In genomic region chr19:57773488-57773887, GRCh38 we compare ENCODE assay signal across 21 cellular contexts. TPM values are rescaled to one million over a fixed set of nuclear protein-coding genes. Genes with fewer than 3 reads are reported as not detected.
A peak's percentile ranks its signal among the peaks of the same experiment; 100 is the strongest.
DNase-seq lines count a peak whose midpoint lies in the region; ATAC-seq and TF ChIP-seq lines count a peak whose summit lies in the region.
"Had no signal": no experiment of that assay in that cellular context is flagged by ENCODE, and none has a peak within 500 bp of the region (broad histone marks: within the 10 kb centered on the region; RNA-seq: fewer than 3 reads in every experiment).

No MANE protein-coding gene starts in this region.

- CTCF ChIA-PET in activated CD8-positive, alpha-beta T cell treated with anti-CD3 and anti-CD28 coated beads, Interleukin-2, amount 10 ng/mL, durations not matched to agents 7 days and 5 days (lab: Charles Lee), result no interaction called here

- no peaks in the 10 kb centered on the region for H3K27me3 Mint-ChIP-seq in natural killer cell treated with Interleukin-12 subunit alpha and Interleukin-12 subunit beta and Interleukin-15 and Interleukin-18, amount 100 ng/mL, for 72 hours
- no peaks in the 10 kb centered on the region for H3K27me3 Mint-ChIP-seq in natural killer cell (ENCODE audit: low read depth in 2 of 2)
- no peaks in the 10 kb centered on the region for H3K27me3 Mint-ChIP-seq in activated CD8-positive, alpha-beta T cell treated with anti-CD3 and anti-CD28 coated beads, Interleukin-2, amount 10 ng/mL, durations not matched to agents 7 days and 5 days (ENCODE audit: low read depth)
- H3K27me3 Mint-ChIP-seq in type B pancreatic cell, result no peaks in the 10 kb centered on the region

- H3K27ac Mint-ChIP-seq in natural killer cell treated with Interleukin-12 subunit alpha and Interleukin-12 subunit beta and Interleukin-15 and Interleukin-18, amount 100 ng/mL, for 72 hours, result peak overlapping the region in 1 of 2 donors; percentile 7
- H3K27ac Mint-ChIP-seq in natural killer cell (no peak overlapping the region), type B pancreatic cell (peak overlapping the region; percentile 86)
- H3K27ac Mint-ChIP-seq in activated CD8-positive, alpha-beta T cell treated with anti-CD3 and anti-CD28 coated beads, Interleukin-2, amount 10 ng/mL, durations not matched to agents 7 days and 5 days, result peak overlapping the region; percentile 7

- intact Hi-C loops in natural killer cell (cut with micrococcal nuclease), result no loop called here

- DNase-seq in natural killer cell treated with Interleukin-12 subunit alpha and Interleukin-12 subunit beta and Interleukin-15 and Interleukin-18, amount 100 ng/mL, for 72 hours (ENCODE audit: low spot score), result no peak
- DNase-seq in natural killer cell (no peak), myocyte (ENCODE audit: low read depth) (peak; percentile 47), type B pancreatic cell (ENCODE audit: extremely low spot score, unreplicated experiment) (no peak), NCI-H146 (lab: John Stamatoyannopoulos, UW) (no peak)
- DNase-seq in activated CD8-positive, alpha-beta T cell treated with anti-CD3 and anti-CD28 coated beads, Interleukin-2, amount 10 ng/mL, durations not matched to agents 7 days and 5 days, result no peak
- no peak for DNase-seq in stimulated activated CD4-positive, alpha-beta T cell treated with anti-CD3 and anti-CD28 coated beads, Interleukin-15, amount 100 ng/mL, for 24 hours
- DNase-seq: activated CD4-positive, alpha-beta T cell treated with anti-CD3 and anti-CD28 coated beads, Interleukin-2, amount 50 U/mL, for 48 hours; activated CD4-positive, CD25-positive, alpha-beta regulatory T cell; central memory CD4-positive, alpha-beta T cell; MG63; NCI-H1105 treated with DMSO at 0.1 percent for 48 hours; NCI-H2029 treated with DMSO at 0.1 percent for 48 hours; NCI-H2227 treated with DMSO at 0.1 percent for 48 hours; NCI-H526 treated with DMSO at 0.1 percent for 48 hours; SHP77 treated with DMSO at 0.1 percent for 48 hours; small intestine had no signal

- ATAC-seq in natural killer cell treated with Interleukin-12 subunit alpha and Interleukin-12 subunit beta and Interleukin-15 and Interleukin-18, amount 100 ng/mL, for 72 hours, result no peak
- no peak for ATAC-seq in natural killer cell
- ATAC-seq in activated CD8-positive, alpha-beta T cell treated with anti-CD3 and anti-CD28 coated beads, Interleukin-2, amount 10 ng/mL, durations not matched to agents 7 days and 5 days, result no peak
- ATAC-seq in GM19328 (IDR thresholded peaks at IDR 0.05; ENCODE audit: unreplicated experiment), result no peak
- ATAC-seq: activated naive CD4-positive, alpha-beta T cell treated with anti-CD3 and anti-CD28 coated beads, Interleukin-2, amount 50 U/mL, for 72 hours; K562; left lobe of liver had no signal

- H3K9me3 Mint-ChIP-seq in natural killer cell treated with Interleukin-12 subunit alpha and Interleukin-12 subunit beta and Interleukin-15 and Interleukin-18, amount 100 ng/mL, for 72 hours, result peaks cover 13% of the 10 kb centered on the region
- H3K9me3 Mint-ChIP-seq in natural killer cell (peaks cover 7% of the 10 kb centered on the region in 2 donors), type B pancreatic cell (peaks cover 33% of the 10 kb centered on the region)
- H3K9me3 Mint-ChIP-seq in activated CD8-positive, alpha-beta T cell treated with anti-CD3 and anti-CD28 coated beads, Interleukin-2, amount 10 ng/mL, durations not matched to agents 7 days and 5 days (ENCODE audit: insufficient read depth), result peaks cover 40% of the 10 kb centered on the region

- H3K36me3 Mint-ChIP-seq in natural killer cell treated with Interleukin-12 subunit alpha and Interleukin-12 subunit beta and Interleukin-15 and Interleukin-18, amount 100 ng/mL, for 72 hours, result peaks cover 67% of the 10 kb centered on the region
- H3K36me3 Mint-ChIP-seq in natural killer cell (peaks cover 51% of the 10 kb centered on the region), type B pancreatic cell (peaks cover 70% of the 10 kb centered on the region)
- H3K36me3 Mint-ChIP-seq in activated CD8-positive, alpha-beta T cell treated with anti-CD3 and anti-CD28 coated beads, Interleukin-2, amount 10 ng/mL, durations not matched to agents 7 days and 5 days (ENCODE audit: low read depth), result peaks cover 82% of the 10 kb centered on the region

- POLR2A ChIA-PET in activated CD8-positive, alpha-beta T cell treated with anti-CD3 and anti-CD28 coated beads, Interleukin-2, amount 10 ng/mL, durations not matched to agents 7 days and 5 days (lab: Charles Lee), result no interaction called here

- TF ChIP-seq CTCF in natural killer cell (IDR thresholded peaks at IDR 0.05), result no peak
- no peak for TF ChIP-seq CTCF in type B pancreatic cell (conservative IDR thresholded peaks at IDR 0.05)

- H3K4me1 Mint-ChIP-seq in natural killer cell treated with Interleukin-12 subunit alpha and Interleukin-12 subunit beta and Interleukin-15 and Interleukin-18, amount 100 ng/mL, for 72 hours (ENCODE audit: low read depth in 2 of 2), result peaks cover 29 to 32% of the 10 kb centered on the region in 2 donors
- H3K4me1 Mint-ChIP-seq in natural killer cell, result peaks cover 42 to 51% of the 10 kb centered on the region in 2 donors
- peaks cover 39% of the 10 kb centered on the region for H3K4me1 Mint-ChIP-seq in activated CD8-positive, alpha-beta T cell treated with anti-CD3 and anti-CD28 coated beads, Interleukin-2, amount 10 ng/mL, durations not matched to agents 7 days and 5 days (ENCODE audit: low read depth)
- peaks cover 15% of the 10 kb centered on the region for H3K4me1 Mint-ChIP-seq in type B pancreatic cell (ENCODE audit: unreplicated experiment)

- peak overlapping the region; percentile 23 for H3K4me3 Mint-ChIP-seq in natural killer cell treated with Interleukin-12 subunit alpha and Interleukin-12 subunit beta and Interleukin-15 and Interleukin-18, amount 100 ng/mL, for 72 hours
- H3K4me3 Mint-ChIP-seq in natural killer cell (no peak overlapping the region), type B pancreatic cell (peak overlapping the region; percentile 71)
- H3K4me3 Mint-ChIP-seq in activated CD8-positive, alpha-beta T cell treated with anti-CD3 and anti-CD28 coated beads, Interleukin-2, amount 10 ng/mL, durations not matched to agents 7 days and 5 days, result no peak overlapping the region

RNA-seq across cellular contexts. Expression of gene ZNF586, which starts 4.0 kb away (rescaled TPM):
- 10 to 100 TPM; 19.4 to 20.1 TPM for total RNA-seq in natural killer cell treated with Interleukin-12 subunit alpha and Interleukin-12 subunit beta and Interleukin-15 and Interleukin-18, amount 100 ng/mL, for 72 hours
- total RNA-seq in natural killer cell (10 to 100 TPM; 24.0 to 33.3 (median 28.2) TPM), myocyte (18.8 and 20.5 TPM in 2 replicates), type B pancreatic cell (ENCODE audit: low replicate concordance) (19.6 and 25.3 TPM in 2 replicates)
- 10 to 100 TPM; 21.3 to 25.3 TPM for total RNA-seq in activated CD8-positive, alpha-beta T cell treated with anti-CD3 and anti-CD28 coated beads, Interleukin-2, amount 10 ng/mL, durations not matched to agents 7 days and 5 days
- polyA plus RNA-seq in myocyte (2012), result 5.5 TPM

RNA-seq across cellular contexts. Expression of gene ZNF776, which starts 26.9 kb away (rescaled TPM):
- 10 to 100 TPM in 1 of 2 donors, 1 to 10 TPM in 1; 5.7 to 13.1 TPM for total RNA-seq in natural killer cell treated with Interleukin-12 subunit alpha and Interleukin-12 subunit beta and Interleukin-15 and Interleukin-18, amount 100 ng/mL, for 72 hours
- 10 to 100 TPM; 10.5 to 19.2 (median 18.7) TPM for total RNA-seq in natural killer cell
- total RNA-seq in activated CD8-positive, alpha-beta T cell treated with anti-CD3 and anti-CD28 coated beads, Interleukin-2, amount 10 ng/mL, durations not matched to agents 7 days and 5 days, result 10 to 100 TPM; 15.7 to 16.6 TPM
- 15.0 and 15.4 TPM in 2 replicates for total RNA-seq in myocyte
- polyA plus RNA-seq in myocyte (2012), result 7.1 TPM
- total RNA-seq in type B pancreatic cell (ENCODE audit: low replicate concordance), result 23.9 and 29.6 TPM in 2 replicates

RNA-seq across cellular contexts. Expression of gene ZNF552, which starts 41.2 kb away (rescaled TPM):
- 10 to 100 TPM in 1 of 2 donors, 1 to 10 TPM in 1; 6.8 to 10.9 TPM for total RNA-seq in natural killer cell treated with Interleukin-12 subunit alpha and Interleukin-12 subunit beta and Interleukin-15 and Interleukin-18, amount 100 ng/mL, for 72 hours
- total RNA-seq in natural killer cell (10 to 100 TPM; 13.0 to 14.5 (median 14.3) TPM), myocyte (2.0 and 2.5 TPM in 2 replicates), type B pancreatic cell (ENCODE audit: low replicate concordance) (19.0 and 30.4 TPM in 2 replicates)
- 1 to 10 TPM; 7.1 to 9.7 TPM for total RNA-seq in activated CD8-positive, alpha-beta T cell treated with anti-CD3 and anti-CD28 coated beads, Interleukin-2, amount 10 ng/mL, durations not matched to agents 7 days and 5 days
- 2.9 TPM for polyA plus RNA-seq in myocyte (2012)

RNA-seq across cellular contexts. Expression of gene ZNF671, which starts 46.1 kb away (rescaled TPM):
- total RNA-seq in natural killer cell treated with Interleukin-12 subunit alpha and Interleukin-12 subunit beta and Interleukin-15 and Interleukin-18, amount 100 ng/mL, for 72 hours, result 1 to 10 TPM; 5.7 to 9.0 TPM
- total RNA-seq in natural killer cell (10 to 100 TPM; 11.1 to 12.9 (median 11.9) TPM), myocyte (4.3 and 7.0 TPM in 2 replicates), type B pancreatic cell (ENCODE audit: low replicate concordance) (5.9 and 7.8 TPM in 2 replicates)
- 10 to 100 TPM; 12.1 to 13.0 TPM for total RNA-seq in activated CD8-positive, alpha-beta T cell treated with anti-CD3 and anti-CD28 coated beads, Interleukin-2, amount 10 ng/mL, durations not matched to agents 7 days and 5 days
- polyA plus RNA-seq in myocyte (2012), result 5.1 TPM

RNA-seq across cellular contexts. Expression of gene ZNF587B, which starts 56.6 kb away (rescaled TPM):
- 10 to 100 TPM; 19.2 to 43.2 TPM for total RNA-seq in natural killer cell treated with Interleukin-12 subunit alpha and Interleukin-12 subunit beta and Interleukin-15 and Interleukin-18, amount 100 ng/mL, for 72 hours
- total RNA-seq in natural killer cell (10 to 100 TPM; 23.4 to 25.7 (median 23.9) TPM), myocyte (4.8 and 5.7 TPM in 2 replicates), type B pancreatic cell (ENCODE audit: low replicate concordance) (20.9 and 25.5 TPM in 2 replicates)
- total RNA-seq in activated CD8-positive, alpha-beta T cell treated with anti-CD3 and anti-CD28 coated beads, Interleukin-2, amount 10 ng/mL, durations not matched to agents 7 days and 5 days, result 10 to 100 TPM; 18.7 to 22.2 TPM
- polyA plus RNA-seq in myocyte (2012), result 3.1 TPM

Comparison
In these comparisons a context has a peak if more than half of its experiments do, and no peak if none do; other contexts are left out.
1. H3K4me3 Mint-ChIP-seq: peak in natural killer cell treated with Interleukin-12 subunit alpha and Interleukin-12 subunit beta and Interleukin-15 and Interleukin-18, amount 100 ng/mL, for 72 hours (single experiment) and type B pancreatic cell (single experiment); none in natural killer cell (single experiment) and activated CD8-positive, alpha-beta T cell treated with anti-CD3 and anti-CD28 coated beads, Interleukin-2, amount 10 ng/mL, durations not matched to agents 7 days and 5 days (single experiment).
2. H3K27ac Mint-ChIP-seq: peak in activated CD8-positive, alpha-beta T cell treated with anti-CD3 and anti-CD28 coated beads, Interleukin-2, amount 10 ng/mL, durations not matched to agents 7 days and 5 days (single experiment) and type B pancreatic cell (single experiment); none in natural killer cell (0 of 2).